In genomic region chr2:4938246-4938645, GRCh38 we compare ENCODE assay signal across 21 cellular contexts.
"Had no signal": no experiment of that assay in that cellular context is flagged by ENCODE, and none has a peak within 500 bp of the region (broad histone marks: within the 10 kb centered on the region; RNA-seq: fewer than 3 reads in every experiment).

No MANE protein-coding gene starts in this region.

- H3K27ac ChIP-seq: HL-60, KMS-11, SJSA1 had no signal

- DNase-seq: Kasumi-1, MM.1S, NCI-H1092 treated with DMSO at 0.1 percent for 48 hours, NCI-H1436, NCI-H1930, NCI-H2081, NCI-H2107, NCI-H345, NCI-H446 treated with DMSO at 0.1 percent for 48 hours, NCI-H510A treated with DMSO at 0.1 percent for 48 hours, NCI-H526, NCI-H748 treated with DMSO at 0.1 percent for 48 hours, Right ventricle myocardium superior, RPMI8226, SIG-M5, T-cell had no signal

- H3K4me1 Mint-ChIP-seq: IgD-negative memory B cell, T-cell had no signal

- H3K4me3 ChIP-seq: K562, SJSA1 had no signal

- H3K27ac Mint-ChIP-seq: IgD-negative memory B cell, T-cell had no signal

- H3K36me3 ChIP-seq: SJSA1 had no signal

- H3K36me3 Mint-ChIP-seq: IgD-negative memory B cell, T-cell had no signal

- H3K4me2 ChIP-seq: KMS-11 had no signal

- H3K4me3 Mint-ChIP-seq: IgD-negative memory B cell, T-cell had no signal

- H3K9ac ChIP-seq: KMS-11 had no signal

- H3K27me3 ChIP-seq: SJSA1 had no signal

- H3K4me1 ChIP-seq: SJSA1 had no signal

- ATAC-seq: K562, T-cell had no signal

- H3K27me3 Mint-ChIP-seq: IgD-negative memory B cell, T-cell had no signal
